Comparison of ENCODE assay signal across 12 cellular contexts in genomic region chr20:52001999-52002666, GRCh38.
DNase-seq lines count a peak whose midpoint lies in the region.
"Had no signal": no experiment of that assay in that cellular context is flagged by ENCODE, and none has a peak within 500 bp of the region (broad histone marks: within the 10 kb centered on the region; RNA-seq: fewer than 3 reads in every experiment).

No MANE protein-coding gene starts in this region.

- H3K27me3 Mint-ChIP-seq in activated naive CD8-positive, alpha-beta T cell treated with anti-CD3 and anti-CD28 coated beads for 36 hours, result peaks cover 29% of the 10 kb centered on the region

- H3K27ac Mint-ChIP-seq in activated naive CD8-positive, alpha-beta T cell treated with anti-CD3 and anti-CD28 coated beads for 36 hours, result no peak overlapping the region
- H3K27ac Mint-ChIP-seq: activated T-helper 17 cell treated with anti-CD3 and anti-CD28 coated beads, Interleukin-2, amount 50 U/mL, for 72 hours; natural killer cell had no signal

- H3K4me1 Mint-ChIP-seq in activated naive CD8-positive, alpha-beta T cell treated with anti-CD3 and anti-CD28 coated beads for 36 hours, result no peaks in the 10 kb centered on the region
- H3K4me1 Mint-ChIP-seq: activated T-helper 17 cell treated with anti-CD3 and anti-CD28 coated beads, Interleukin-2, amount 50 U/mL, for 72 hours; natural killer cell had no signal

- H3K4me3 Mint-ChIP-seq in activated naive CD8-positive, alpha-beta T cell treated with anti-CD3 and anti-CD28 coated beads for 36 hours, result no peak overlapping the region
- H3K4me3 Mint-ChIP-seq: activated T-helper 17 cell treated with anti-CD3 and anti-CD28 coated beads, Interleukin-2, amount 50 U/mL, for 72 hours; natural killer cell had no signal

- H3K9me3 Mint-ChIP-seq in activated naive CD8-positive, alpha-beta T cell treated with anti-CD3 and anti-CD28 coated beads for 36 hours, result no peaks in the 10 kb centered on the region
- H3K9me3 Mint-ChIP-seq: activated T-helper 17 cell treated with anti-CD3 and anti-CD28 coated beads, Interleukin-2, amount 50 U/mL, for 72 hours; natural killer cell had no signal

- no peak overlapping the region for H3K27ac ChIP-seq in caudate nucleus (ENCODE audit: low read depth, low read length)

- no peaks in the 10 kb centered on the region for H3K36me3 Mint-ChIP-seq in activated naive CD8-positive, alpha-beta T cell treated with anti-CD3 and anti-CD28 coated beads for 36 hours
- H3K36me3 Mint-ChIP-seq: natural killer cell had no signal

- DNase-seq in COR-L47 (lab: John Stamatoyannopoulos, UW) (peak; percentile 43), HT1080 (ENCODE audit: low read depth) (peak; percentile 48), SW480 (ENCODE audit: low spot score) (peak; percentile 94), iris pigment epithelial cell (ENCODE audit: low read depth) (peak; percentile 63), head of caudate nucleus (no peak), caudate nucleus (lab: John Stamatoyannopoulos, UW) (no peak)
- no peak for DNase-seq in activated naive CD8-positive, alpha-beta T cell treated with anti-CD3 and anti-CD28 coated beads for 36 hours
- no peak for DNase-seq in central memory CD4-positive, alpha-beta T cell
- DNase-seq: activated CD4-positive, CD25-positive, alpha-beta regulatory T cell; natural killer cell; stimulated activated CD4-positive, alpha-beta T cell treated with anti-CD3 and anti-CD28 coated beads, Interleukin-1b, Interleukin-23, amount 100 ng/mL, for 48 hours had no signal

- intact Hi-C loops in head of caudate nucleus (cut with DNase I), result no loop called here

Comparison
In these comparisons a context has a peak if more than half of its experiments do, and no peak if none do; other contexts are left out.
1. DNase-seq: peak in COR-L47 (single experiment), HT1080 (single experiment), SW480 (single experiment) and iris pigment epithelial cell (single experiment); none in activated naive CD8-positive, alpha-beta T cell treated with anti-CD3 and anti-CD28 coated beads for 36 hours (single experiment), head of caudate nucleus (0 of 42), caudate nucleus (0 of 61) and central memory CD4-positive, alpha-beta T cell (single experiment).